8 cellular contexts compared by ENCODE assay signal in genomic region chr2:171522057-171522803, GRCh38. TPM values are rescaled to one million over a fixed set of nuclear protein-coding genes. Genes with fewer than 3 reads are reported as not detected.
A peak's percentile ranks its signal among the peaks of the same experiment; 100 is the strongest.
DNase-seq lines count a peak whose midpoint lies in the region; ATAC-seq and TF ChIP-seq lines count a peak whose summit lies in the region.

TSS of gene CYBRD1 (plus strand) at chr2:171522474. CDS start at chr2:171522546, 72 bp downstream.

- intact Hi-C loops in left ventricle myocardium superior (cut with micrococcal nuclease) = loop anchor here (10.0 kb wide), 1 partner anchor 87 kb away; the partner anchor contains the start of genes DCAF17 and METTL8

- H3K36me3 Mint-ChIP-seq in HFFc6 (ENCODE audit: low read depth) = peaks cover 4% of the 10 kb centered on the region; the same call in 1 of the 2 replicates

- peak; percentile 62 for DNase-seq in activated CD8-positive, alpha-beta memory T cell treated with anti-CD3 and anti-CD28 coated beads for 24 hours
- no peak for DNase-seq in activated CD8-positive, alpha-beta memory T cell treated with anti-CD3 and anti-CD28 coated beads, Interleukin-2, amount 50 U/mL, for 4 hours
- peak; percentile 79 for DNase-seq in HFFc6
- peak; percentile 46 for DNase-seq in NCI-H510A treated with DMSO at 0.1 percent for 48 hours (lab: John Stamatoyannopoulos, UW)
- peak in 57 of 58 donors; percentile 7 to 93 (median 81) for DNase-seq in anterior cingulate cortex (lab: John Stamatoyannopoulos, UW)
- peak; percentile 92 for DNase-seq in left ventricle myocardium superior
- peak; percentile 90 for DNase-seq in pons (ENCODE audit: low spot score)
- no peak for DNase-seq in T-helper 9 cell

- peak; percentile 88 for ATAC-seq in left ventricle myocardium superior

- no peaks in the 10 kb centered on the region for H3K9me3 Mint-ChIP-seq in HFFc6

- H3K27me3 Mint-ChIP-seq in HFFc6 (ENCODE audit: insufficient read depth) = no peaks in the 10 kb centered on the region

- H3K27ac Mint-ChIP-seq in HFFc6 = peak within 1 kb of the TSS; percentile 94

- peak within 1 kb of the TSS; percentile 96 for H3K4me3 Mint-ChIP-seq in HFFc6

- peak; percentile 24 for TF ChIP-seq CTCF in HFFc6 (IDR thresholded peaks at IDR 0.05)

- H3K4me1 Mint-ChIP-seq in HFFc6 (ENCODE audit: low read depth) = peaks cover 30% of the 10 kb centered on the region

RNA-seq across cellular contexts. Expression of gene CYBRD1, which starts in this region (rescaled TPM):
- total RNA-seq in HFFc6 (2021; fragmentation: NEBNext Ultra II Directional; extraction: Animal tissue kit (Norgen Biotek cat#: 25700)) = 100 to 1,000 TPM; 108 to 141 (median 131) TPM
- total RNA-seq in left ventricle myocardium superior = 55.0 TPM

Comparison
In these comparisons a context has a peak if more than half of its experiments do, and no peak if none do; other contexts are left out.
1. DNase-seq: peak in activated CD8-positive, alpha-beta memory T cell treated with anti-CD3 and anti-CD28 coated beads for 24 hours (single experiment), HFFc6 (single experiment), NCI-H510A treated with DMSO at 0.1 percent for 48 hours (single experiment), anterior cingulate cortex (57 of 58), left ventricle myocardium superior (single experiment) and pons (single experiment); none in activated CD8-positive, alpha-beta memory T cell treated with anti-CD3 and anti-CD28 coated beads, Interleukin-2, amount 50 U/mL, for 4 hours (single experiment) and T-helper 9 cell (single experiment).